1 cellular context compared by ENCODE assay signal in genomic region chr14:52701223-52701622, GRCh38.
TF ChIP-seq lines count a peak whose summit lies in the region.

No MANE protein-coding gene starts in this region.

TF ChIP-seq in liver, 16 proteins besides CTCF, POLR2A, EP300 and RAD21 (continued from another document):
- TF ChIP-seq ATF3 (IDR thresholded peaks at IDR 0.05) (no peak), SP1 (IDR thresholded peaks at IDR 0.05) (no peak), REST (IDR thresholded peaks at IDR 0.05) (no peak), FOXA1 (IDR thresholded peaks at IDR 0.05) (no peak), ZBTB33 (IDR thresholded peaks at IDR 0.05) (no peak), RXRA (IDR thresholded peaks at IDR 0.05) (no peak), GABPA (IDR thresholded peaks at IDR 0.05 in 1 of 2, conservative IDR thresholded peaks at IDR 0.05 in 1 of 2) (no peak), HNF4A (conservative IDR thresholded peaks at IDR 0.05) (no peak), TAF1 (conservative IDR thresholded peaks at IDR 0.05) (no peak), JUND (IDR thresholded peaks at IDR 0.05) (no peak), YY1 (IDR thresholded peaks at IDR 0.05) (no peak), EGR1 (IDR thresholded peaks at IDR 0.05; ENCODE audit: low read depth in 2 of 2) (no peak), NR2F2 (IDR thresholded peaks at IDR 0.05) (no peak)
TF ChIP-seq in liver: peak in this region for 0.
